Comparison of ENCODE assay signal across 1 cellular context in the genomic region with DNA sequence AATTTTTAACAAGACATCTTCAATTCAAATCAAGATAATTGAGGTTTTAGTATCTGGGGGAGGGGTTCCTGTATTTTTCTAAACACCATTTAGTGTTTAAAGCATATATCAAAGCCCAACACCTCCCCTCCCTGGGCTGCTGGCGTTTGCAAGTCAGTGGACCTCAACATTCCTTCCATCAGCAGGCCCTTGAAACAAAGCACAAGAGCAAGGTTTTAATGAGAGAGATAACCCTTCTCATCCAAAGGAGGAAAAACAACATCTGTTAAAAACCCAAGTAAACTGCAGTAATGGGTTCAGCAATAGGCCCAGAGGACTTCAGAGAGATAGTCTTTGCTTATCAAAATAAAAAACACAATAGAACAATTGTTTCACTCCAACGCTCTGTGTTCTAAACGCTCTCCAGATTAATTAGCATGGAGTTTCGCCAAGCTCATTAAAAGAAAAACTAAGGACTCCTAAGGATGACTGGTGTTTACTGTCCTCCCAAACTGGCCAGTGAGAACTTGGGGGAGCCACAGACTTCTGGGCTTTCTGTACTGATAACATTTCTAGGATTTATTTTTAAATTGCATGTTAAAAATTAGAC.
TF ChIP-seq lines count a peak whose summit lies in the region.

No MANE protein-coding gene starts in this region.

TF ChIP-seq in H1, 55 proteins besides CTCF, POLR2A, EP300 and RAD21:
- TF ChIP-seq TEAD4 (IDR thresholded peaks at IDR 0.05; ENCODE audit: low read depth, low read length) (0 out of 2 replicates have a peak, but pooled peaks have one; percentile 27), EZH2 (IDR thresholded peaks at IDR 0.05; ENCODE audit: low read depth, low read length, severe bottlenecking) (no peak), NANOG (IDR thresholded peaks at IDR 0.05; ENCODE audit: insufficient read depth, low read depth, low read length, poor library complexity, severe bottlenecking) (peak; percentile 52), RXRA (IDR thresholded peaks at IDR 0.05; ENCODE audit: insufficient read depth, low read depth, low read length) (no peak), KDM1A (IDR thresholded peaks at IDR 0.05; ENCODE audit: borderline replicate concordance, low read length) (no peak), CHD7 (IDR thresholded peaks at IDR 0.05; ENCODE audit: insufficient replicate concordance, low read length) (no peak), SUZ12 (IDR thresholded peaks at IDR 0.05; ENCODE audit: low read length) (no peak)
TF ChIP-seq in H1: peak in this region for 2.
